Comparison of ENCODE assay signal across 8 cellular contexts in the genomic region with DNA sequence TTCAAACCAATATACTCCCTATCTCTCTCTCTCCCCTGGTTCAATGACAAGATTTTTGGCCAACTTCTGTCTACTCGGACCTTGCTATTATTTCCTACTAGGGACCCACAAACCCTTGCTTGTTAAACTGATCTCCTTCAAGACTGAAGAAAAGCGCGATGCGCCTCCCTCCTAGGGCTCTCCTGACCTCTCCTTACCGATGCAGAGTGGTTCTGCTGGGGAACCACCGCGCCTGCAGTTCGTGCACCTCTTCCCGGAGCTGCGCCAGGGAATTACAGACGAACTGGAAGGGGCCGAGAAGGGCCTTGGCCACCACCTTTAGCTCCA. TPM values are rescaled to one million over a fixed set of nuclear protein-coding genes. Genes with fewer than 3 reads are reported as not detected.
DNase-seq lines count a peak whose midpoint lies in the region; ATAC-seq and TF ChIP-seq lines count a peak whose summit lies in the region.
"Not testable (repeated sequence)": the region's sequence is repeated elsewhere in the genome, so short reads cannot be mapped to it uniquely, and the experiment has no call there.

No MANE protein-coding gene starts in this region.

- POLR2A ChIA-PET in HEK293 (lab: Yijun Ruan, JAX): interaction anchor here (1.1 to 1.3 kb wide), 2 partner anchors 141 to 205 kb away, joined by 3 read pairs; partner anchors contain the start of genes ARMC10 and FBXL13
- POLR2A ChIA-PET in PC-3 (lab: Charles Lee; ENCODE audit: unreplicated experiment): interaction anchor here (0.6 kb wide), 1 partner anchor 132 kb away, joined by 7 read pairs; no protein-coding TSS in a partner anchor

- H3K4me3 ChIP-seq in HEK293 (ENCODE audit: low read depth, low read length) (peak overlapping the region; percentile 55), HUES48 (ENCODE audit: low read depth, low read length) (peak overlapping the region; percentile 69), PC-3 (ENCODE audit: low read length) (peak overlapping the region; percentile 83), adrenal gland (peak overlapping the region in 3 of 4 donors; percentile 51 to 68 (median 60))

- H3K4me1 ChIP-seq in HEK293 (ENCODE audit: control insufficient read depth, insufficient read depth, low read length); HUES48 (ENCODE audit: control insufficient read depth, insufficient read depth, low read length); PC-3 (ENCODE audit: insufficient read depth, low read length); adrenal gland (replicated peaks in 1 of 2): not testable (repeated sequence)

- H3K36me3 Mint-ChIP-seq in natural killer cell, type B pancreatic cell: not testable (repeated sequence)

- H3K27ac ChIP-seq in HEK293 (ENCODE audit: extremely low read depth, low read depth, low read length) (peak overlapping the region; percentile 63; the same call in 1 of the 2 replicates), adrenal gland (peak overlapping the region in 2 of 5 donors; percentile 38 to 80)
- not testable (repeated sequence) for H3K27ac ChIP-seq in HUES48 (ENCODE audit: low read depth, low read length); PC-3 (ENCODE audit: low read length)

- not testable (repeated sequence) for H3K36me3 ChIP-seq in HEK293 (ENCODE audit: control insufficient read depth in 2 of 2, insufficient read depth in 1 of 2, low read length in 2 of 2); HUES48 (ENCODE audit: control insufficient read depth, insufficient read depth, low read length); PC-3 (ENCODE audit: low read depth, low read length); adrenal gland (replicated peaks in 1 of 2)

- not testable (repeated sequence) for TF ChIP-seq POLR2A in adrenal gland (IDR thresholded peaks at IDR 0.05)

- H3K4me3 Mint-ChIP-seq in natural killer cell (peak overlapping the region; percentile 99), type B pancreatic cell (peak overlapping the region; percentile 95)

- peaks cover 22 to 27% of the 10 kb centered on the region in 2 donors for H3K4me1 Mint-ChIP-seq in natural killer cell
- peaks cover 12% of the 10 kb centered on the region for H3K4me1 Mint-ChIP-seq in type B pancreatic cell (ENCODE audit: unreplicated experiment)

- DNase-seq in PC-3 (peak; percentile 35), adrenal gland (peak in 4 of 7 donors; percentile 17 to 32 (median 22))
- not testable (repeated sequence) for DNase-seq in Right ventricle myocardium inferior (ENCODE audit: missing footprints); natural killer cell; type B pancreatic cell (ENCODE audit: extremely low spot score, unreplicated experiment)

- peaks cover 30% of the 10 kb centered on the region for H3K27me3 ChIP-seq in HUES48 (ENCODE audit: control insufficient read depth, insufficient read depth, low read length)
- not testable (repeated sequence) for H3K27me3 ChIP-seq in PC-3 (ENCODE audit: low read length); adrenal gland

- not testable (repeated sequence) for H3K27me3 Mint-ChIP-seq in natural killer cell (ENCODE audit: low read depth in 2 of 2)
- H3K27me3 Mint-ChIP-seq in type B pancreatic cell: peaks cover 36% of the 10 kb centered on the region

- not testable (repeated sequence) for H3K9me3 ChIP-seq in HEK293 (ENCODE audit: control insufficient read depth, insufficient read depth, low read depth, low read length); HUES48 (ENCODE audit: control insufficient read depth, insufficient read depth, low read length); PC-3 (ENCODE audit: low read length); adrenal gland (replicated peaks in 1 of 3)

- peak overlapping the region; percentile 93 for H3K4me2 ChIP-seq in PC-3 (ENCODE audit: low read length)

- not testable (repeated sequence) for H4K20me1 ChIP-seq in PC-3 (ENCODE audit: low read length)

- BruUV-seq in PC-3 (replicated peaks; lab: Mats Ljungman, UMichigan): TSS peak; percentile 62

- intact Hi-C loops in PC-3 (cut with micrococcal nuclease): loop anchor here (5.0 kb wide), 1 partner anchor 132 kb away; the partner anchor contains the start of gene NAPEPLD
- intact Hi-C loops in adrenal gland (cut with DNase I); Right ventricle myocardium inferior (cut with DNase I): not testable (repeated sequence)
- intact Hi-C loops in natural killer cell (cut with micrococcal nuclease): loop anchor here (2.0 kb wide), 1 partner anchor 205 kb away; the partner anchor contains the start of genes ARMC10 and FBXL13

- CTCF ChIA-PET in HEK293 (lab: Yijun Ruan, JAX); PC-3 (lab: Charles Lee): not testable (repeated sequence)

- H3K79me2 ChIP-seq in PC-3 (ENCODE audit: low read length): not testable (repeated sequence)

- not testable (repeated sequence) for H3K9me3 Mint-ChIP-seq in natural killer cell, type B pancreatic cell

- H3K27ac Mint-ChIP-seq in natural killer cell: peak overlapping the region; percentile 80 to 95
- H3K27ac Mint-ChIP-seq in type B pancreatic cell: not testable (repeated sequence)

- not testable (repeated sequence) for H3F3A ChIP-seq in PC-3 (ENCODE audit: low read length, unreplicated experiment)

- peak overlapping the region; percentile 98 for H2AFZ ChIP-seq in PC-3 (ENCODE audit: low read length)

- ATAC-seq in GM18498 (IDR thresholded peaks at IDR 0.05; ENCODE audit: unreplicated experiment): peak; percentile 47
- ATAC-seq in PC-3: peak; percentile 71
- ATAC-seq in Right ventricle myocardium inferior: peak; percentile 45
- peak in 2 of 3 donors; percentile 1 to 2 for ATAC-seq in natural killer cell

- not testable (repeated sequence) for H3K9ac ChIP-seq in HUES48 (ENCODE audit: low read depth, low read length)
- peak overlapping the region; percentile 66 for H3K9ac ChIP-seq in PC-3 (ENCODE audit: low read length)

- not testable (repeated sequence) for TF ChIP-seq CTCF in HEK293 (tag by site-specific recombination; IDR thresholded peaks at IDR 0.05); PC-3 (conservative IDR thresholded peaks at IDR 0.05; ENCODE audit: low read depth, low read length); adrenal gland (IDR thresholded peaks at IDR 0.05); natural killer cell (IDR thresholded peaks at IDR 0.05); type B pancreatic cell (conservative IDR thresholded peaks at IDR 0.05)

- H3K9me2 ChIP-seq in PC-3 (replicated peaks; ENCODE audit: low read length): not testable (repeated sequence)

- WGBS in adrenal gland, 4 donors: 0 to 1% (median 0%) methylated on average over 12 of the region's 12 CpGs

TF ChIP-seq in HEK293, 187 proteins besides CTCF, POLR2A, EP300 and RAD21:
- TF ChIP-seq ZNF600 (tag by site-specific recombination; IDR thresholded peaks at IDR 0.05) (peak; percentile 63; the same call in 1 of the 2 replicates), ZBTB17 (tag by site-specific recombination; IDR thresholded peaks at IDR 0.05) (peak; percentile 88), ZNF76 (tag by site-specific recombination; IDR thresholded peaks at IDR 0.05; ENCODE audit: borderline replicate concordance, low read depth) (peak; percentile 35; the same call in 1 of the 2 replicates), ZBTB48 (tag by site-specific recombination; IDR thresholded peaks at IDR 0.05) (peak; percentile 55)

RNA-seq across cellular contexts. Expression of gene PMPCB, which starts 17.6 kb away (rescaled TPM):
- total RNA-seq in PC-3 (2014; rRNA removed) (49.6 and 64.4 TPM in 2 replicates), adrenal gland (100 to 1,000 TPM in 1 of 8 donors, 10 to 100 TPM in 7; 58.8 to 120 (median 79.3) TPM), Right ventricle myocardium inferior (69.7 TPM), natural killer cell (10 to 100 TPM; 65.4 to 77.9 (median 75.9) TPM), type B pancreatic cell (ENCODE audit: low replicate concordance) (70.8 and 72.0 TPM in 2 replicates)
- polyA plus RNA-seq in adrenal gland: 100 to 1,000 TPM in 1 of 3 donors, 10 to 100 TPM in 2; 51.9 to 147 (median 64.7) TPM

Comparison
In these comparisons a context has a peak if more than half of its experiments do, and no peak if none do; other contexts are left out.
1. ATAC-seq: peak in every context shown above with its lines; median percentile 71 in PC-3; 47 in GM18498; 45 in Right ventricle myocardium inferior; 2 in natural killer cell.